Comparison of ENCODE assay signal across 33 cellular contexts in the genomic region with DNA sequence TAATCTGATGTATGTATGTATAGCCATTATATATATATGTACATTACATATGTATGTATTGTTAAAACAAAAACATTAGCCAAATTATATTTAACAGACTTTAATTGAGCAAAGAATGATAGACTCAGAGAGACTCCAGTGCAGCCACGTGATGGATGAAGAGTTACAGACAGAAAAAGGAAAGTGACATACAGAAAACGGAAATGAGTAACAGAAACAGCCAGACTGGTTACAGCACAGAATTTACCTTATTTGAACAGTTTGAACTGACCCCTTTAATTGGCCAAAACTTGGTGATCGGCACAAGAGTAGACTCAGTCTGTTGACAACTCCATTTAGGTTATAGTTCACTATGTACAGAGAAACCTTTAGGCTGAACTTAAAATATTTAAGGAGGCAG. TPM values are rescaled to one million over a fixed set of nuclear protein-coding genes. Genes with fewer than 3 reads are reported as not detected.
"Had no signal": no experiment of that assay in that cellular context is flagged by ENCODE, and none has a peak within 500 bp of the region (broad histone marks: within the 10 kb centered on the region; RNA-seq: fewer than 3 reads in every experiment).

No MANE protein-coding gene starts in this region.

- H3K9me3 ChIP-seq: adrenal gland, body of pancreas, esophagus muscularis mucosa, gastroesophageal sphincter, heart right ventricle had no signal

- ATAC-seq: activated CD4-positive, alpha-beta T cell treated with anti-CD3 and anti-CD28 coated beads for 36 hours; activated CD8-positive, alpha-beta memory T cell treated with anti-CD3 and anti-CD28 coated beads, Interleukin-2, amount 10 ng/mL, durations not matched to agents 7 days and 5 days; activated CD8-positive, alpha-beta T cell treated with anti-CD3 and anti-CD28 coated beads, Interleukin-2, amount 10 ng/mL, durations not matched to agents 7 days and 5 days; activated naive CD8-positive, alpha-beta T cell treated with anti-CD3 and anti-CD28 coated beads, Interleukin-2, amount 50 U/mL, for 24 hours; body of pancreas; effector memory CD8-positive, alpha-beta T cell; gastroesophageal sphincter; heart right ventricle; T-helper 17 cell had no signal

- H3K27ac ChIP-seq: adrenal gland, body of pancreas, esophagus muscularis mucosa, gastroesophageal sphincter, heart right ventricle had no signal

- DNase-seq: activated CD4-positive, alpha-beta memory T cell treated with anti-CD3 and anti-CD28 coated beads for 36 hours; activated CD4-positive, alpha-beta T cell treated with anti-CD3 and anti-CD28 coated beads for 36 hours; activated CD4-positive, alpha-beta T cell treated with anti-CD3 and anti-CD28 coated beads, Interleukin-2, amount 10 ng/mL, durations not matched to agents 24 days and 14 days; activated CD4-positive, CD25-positive, alpha-beta regulatory T cell; activated CD4-positive, CD25-positive, alpha-beta regulatory T cell treated with anti-CD3 and anti-CD28 coated beads, Interleukin-2, amount 50 U/mL, for 72 hours; activated CD8-positive, alpha-beta memory T cell treated with anti-CD3 and anti-CD28 coated beads, Interleukin-2, amount 10 ng/mL, durations not matched to agents 7 days and 5 days; activated CD8-positive, alpha-beta memory T cell treated with anti-CD3 and anti-CD28 coated beads, Interleukin-2, amount 50 U/mL, for 4 hours; activated CD8-positive, alpha-beta T cell treated with anti-CD3 and anti-CD28 coated beads, Interleukin-2, amount 10 ng/mL, durations not matched to agents 7 days and 5 days; activated effector memory CD4-positive, alpha-beta T cell treated with anti-CD3 and anti-CD28 coated beads, Interleukin-2, amount 50 U/mL, for 16 hours; activated naive CD4-positive, alpha-beta T cell treated with anti-CD3 and anti-CD28 coated beads for 36 hours; activated naive CD8-positive, alpha-beta T cell treated with anti-CD3 and anti-CD28 coated beads for 36 hours; activated naive CD8-positive, alpha-beta T cell treated with anti-CD3 and anti-CD28 coated beads, Interleukin-2, amount 50 U/mL, for 24 hours; activated T-cell treated with anti-CD3 and anti-CD28 coated beads, Interleukin-2, amount 50 U/mL, for 1 hour; activated T-cell treated with anti-CD3 and anti-CD28 coated beads, Interleukin-2, amount 50 U/mL, for 48 hours; adrenal gland; amygdala; aorta; body of pancreas; caudate nucleus; cortex of kidney; dermis blood vessel endothelial cell; effector CD4-positive, alpha-beta T cell; effector memory CD8-positive, alpha-beta T cell; erythroblast; foreskin melanocyte; heart right ventricle; T-helper 17 cell; T1000 had no signal

- H3K27me3 ChIP-seq: adrenal gland, body of pancreas, esophagus muscularis mucosa, gastroesophageal sphincter, heart right ventricle had no signal

- H3K36me3 ChIP-seq: adrenal gland had no signal

- H3K4me1 ChIP-seq: body of pancreas, esophagus muscularis mucosa, gastroesophageal sphincter, heart right ventricle had no signal

- H3K4me3 ChIP-seq: adrenal gland, body of pancreas, esophagus muscularis mucosa, gastroesophageal sphincter, heart right ventricle had no signal

RNA-seq across cellular contexts. Expression of a gene that starts 53.4 kb away (rescaled TPM):
- total RNA-seq: activated CD4-positive, alpha-beta memory T cell treated with anti-CD3 and anti-CD28 coated beads for 36 hours; activated CD4-positive, alpha-beta T cell treated with anti-CD3 and anti-CD28 coated beads for 36 hours; activated CD4-positive, alpha-beta T cell treated with anti-CD3 and anti-CD28 coated beads, Interleukin-2, amount 10 ng/mL, durations not matched to agents 24 days and 14 days; activated CD8-positive, alpha-beta memory T cell treated with anti-CD3 and anti-CD28 coated beads for 36 hours; activated CD8-positive, alpha-beta memory T cell treated with anti-CD3 and anti-CD28 coated beads, Interleukin-2, amount 10 ng/mL, durations not matched to agents 7 days and 5 days; activated CD8-positive, alpha-beta T cell treated with anti-CD3 and anti-CD28 coated beads, Interleukin-2, amount 10 ng/mL, durations not matched to agents 7 days and 5 days; activated naive CD4-positive, alpha-beta T cell treated with anti-CD3 and anti-CD28 coated beads for 36 hours; activated naive CD8-positive, alpha-beta T cell treated with anti-CD3 and anti-CD28 coated beads for 36 hours; activated T-helper 1 cell treated with anti-CD3 and anti-CD28 coated beads, Interleukin-12 subunit alpha, Interleukin-12 subunit beta, Interleukin-2, Interleukin-4 antibody, amounts not matched to agents 30 ng/mL and 10 ng/mL and 1 ng/mL, durations not matched to agents 14 hours and 24 hours and 36 hours; activated T-helper 2 cell treated with anti-CD3 and anti-CD28 coated beads, Interferon-gamma antibody, Interleukin-2, Interleukin-4, amounts not matched to agents 10 μg/mL and 5 μg/mL and 100 μg/mL, durations not matched to agents 14 hours and 24 hours and 36 hours; T-helper 17 cell had no signal
